ENCODE assay signal across 8 cellular contexts in genomic region chrX:129984196-129984962, GRCh38. TPM values are rescaled to one million over a fixed set of nuclear protein-coding genes. Genes with fewer than 3 reads are reported as not detected.
DNase-seq lines count a peak whose midpoint lies in the region; ATAC-seq and TF ChIP-seq lines count a peak whose summit lies in the region.

No MANE protein-coding gene starts in this region.

- TF ChIP-seq CTCF in AG04450 (IDR thresholded peaks at IDR 0.05; ENCODE audit: low read depth, low read length): no peak
- no peak for TF ChIP-seq CTCF in activated B cell treated with CpG ODN at 0.5 μM for 24 hours (IDR thresholded peaks at IDR 0.05)
- no peak for TF ChIP-seq CTCF in endothelial cell (IDR thresholded peaks at IDR 0.05; ENCODE audit: unreplicated experiment)
- TF ChIP-seq CTCF in natural killer cell (IDR thresholded peaks at IDR 0.05): no peak

- intact Hi-C loops in activated B cell treated with CpG ODN at 0.5 μM for 24 hours (cut with micrococcal nuclease): loop anchor here (5.0 kb wide), 2 partner anchors 183 to 207 kb away; partner anchors contain the start of genes AIFM1 and SASH3
- intact Hi-C loops in natural killer cell (cut with micrococcal nuclease): loop anchor here (1.0 to 5.0 kb wide), 2 partner anchors 40 to 52 kb away; no protein-coding TSS in a partner anchor

- H3K27me3 ChIP-seq in AG04450 (ENCODE audit: control insufficient read depth, insufficient read depth, low read length): no peaks in the 10 kb centered on the region
- peaks cover 47% of the 10 kb centered on the region for H3K27me3 ChIP-seq in H7 (ENCODE audit: control insufficient read depth, insufficient read depth, low read length)

- no peak overlapping the region for H3K27ac ChIP-seq in AG04450 (ENCODE audit: low read depth, low read length)

- peaks cover 18% of the 10 kb centered on the region for H3K4me1 Mint-ChIP-seq in activated B cell treated with CpG ODN at 0.5 μM for 24 hours
- peaks cover 19% of the 10 kb centered on the region for H3K4me1 Mint-ChIP-seq in endothelial cell (ENCODE audit: unreplicated experiment)
- peaks cover 7 to 20% of the 10 kb centered on the region in 2 donors for H3K4me1 Mint-ChIP-seq in natural killer cell

- H3K27me3 Mint-ChIP-seq in activated B cell treated with CpG ODN at 0.5 μM for 24 hours (no peaks in the 10 kb centered on the region), endothelial cell (ENCODE audit: unreplicated experiment) (peaks cover 1% of the 10 kb centered on the region), natural killer cell (ENCODE audit: low read depth in 2 of 2) (no peaks in the 10 kb centered on the region)

- H3K27ac Mint-ChIP-seq in activated B cell treated with CpG ODN at 0.5 μM for 24 hours (no peak overlapping the region), endothelial cell (ENCODE audit: unreplicated experiment) (peak overlapping the region; percentile 24), natural killer cell (peak overlapping the region; percentile 3 to 56)

- no peaks in the 10 kb centered on the region for H3K36me3 ChIP-seq in H7 (replicated peaks; ENCODE audit: control insufficient read depth, insufficient read depth, low read length)

- H3K4me3 ChIP-seq in AG04450 (ENCODE audit: low read depth, low read length) (peak overlapping the region; percentile 62), H7 (ENCODE audit: insufficient read depth, low read depth, low read length) (peak overlapping the region; percentile 65)

- H3K9me3 Mint-ChIP-seq in activated B cell treated with CpG ODN at 0.5 μM for 24 hours (no peaks in the 10 kb centered on the region), endothelial cell (ENCODE audit: unreplicated experiment) (no peaks in the 10 kb centered on the region), natural killer cell (no peaks in the 10 kb centered on the region)

- CTCF ChIA-PET in AG04450 (lab: Charles Lee): no interaction called here
- CTCF ChIA-PET in activated B cell treated with CpG ODN at 0.5 μM for 24 hours (lab: Charles Lee): no interaction called here

- ATAC-seq in activated B cell treated with CpG ODN at 0.5 μM for 24 hours (ENCODE audit: low read depth) (peak; percentile 7), natural killer cell (peak in 2 of 3 donors; percentile 1 to 6)

- H3K4me3 Mint-ChIP-seq in activated B cell treated with CpG ODN at 0.5 μM for 24 hours (peak overlapping the region; percentile 82), endothelial cell (ENCODE audit: unreplicated experiment) (peak overlapping the region; percentile 94), natural killer cell (peak overlapping the region; percentile 90)

- POLR2A ChIA-PET in AG04450 (lab: Yijun Ruan, JAX) (no interaction called here), activated B cell treated with CpG ODN at 0.5 μM for 24 hours (lab: Charles Lee) (no interaction called here)

- no peaks in the 10 kb centered on the region for H3K36me3 Mint-ChIP-seq in activated B cell treated with CpG ODN at 0.5 μM for 24 hours (ENCODE audit: low read depth)
- H3K36me3 Mint-ChIP-seq in endothelial cell (ENCODE audit: low read depth, unreplicated experiment): no peaks in the 10 kb centered on the region
- no peaks in the 10 kb centered on the region for H3K36me3 Mint-ChIP-seq in natural killer cell

- DNase-seq in AG04450 (ENCODE audit: low read depth, low spot score): no peak
- peak; percentile 91 for DNase-seq in H7
- DNase-seq in activated B cell treated with CpG ODN at 0.5 μM for 24 hours: peak; percentile 45
- DNase-seq in endothelial cell (ENCODE audit: low spot score): peak; percentile 42
- peak; percentile 19 for DNase-seq in natural killer cell
- no peak for DNase-seq in SW480 (ENCODE audit: low spot score)
- no peak for DNase-seq in foreskin melanocyte
- DNase-seq in SIG-M5 treated with dmso at 0.1 percent for 504 hours (lab: John Stamatoyannopoulos, UW; ENCODE audit: unreplicated experiment): no peak

- no peaks in the 10 kb centered on the region; the same call in 1 of the 2 replicates for H3K9me3 ChIP-seq in AG04450 (ENCODE audit: control insufficient read depth, insufficient read depth, low read length)

RNA-seq across cellular contexts. Expression of gene BCORL1, which starts 1.9 kb away (rescaled TPM):
- 1.0 and 1.7 TPM in 2 replicates for polyA plus RNA-seq in AG04450 (2011; rRNA removed)
- polyA minus RNA-seq in AG04450 (2011; rRNA and poly(A)+ RNA removed): 2.4 and 2.9 TPM in 2 replicates
- total RNA-seq in H7 (2014; rRNA removed; shearing (Covaris generic)): 2.4 and 2.5 TPM in 2 replicates
- total RNA-seq in activated B cell treated with CpG ODN at 0.5 μM for 24 hours (8.0 and 8.2 TPM in 2 replicates), endothelial cell (ENCODE audit: unreplicated experiment) (34.0 TPM), natural killer cell (10 to 100 TPM in 1 of 3 donors, 1 to 10 TPM in 2; 6.5 to 10.5 (median 9.9) TPM)

Comparison
In these comparisons a context has a peak if more than half of its experiments do, and no peak if none do; other contexts are left out.
1. DNase-seq: peak in H7 (single experiment), activated B cell treated with CpG ODN at 0.5 μM for 24 hours (single experiment), endothelial cell (single experiment) and natural killer cell (single experiment); none in AG04450 (single experiment), SW480 (single experiment), foreskin melanocyte (single experiment) and SIG-M5 treated with dmso at 0.1 percent for 504 hours (single experiment).
2. Peak in every context shown above with its lines, with median percentiles within 50 percentile points of each other: H3K4me3 Mint-ChIP-seq.